ENCODE assay signal across 1 cellular context in genomic region chr17:42113293-42114069, GRCh38.
TF ChIP-seq lines count a peak whose summit lies in the region.

No MANE protein-coding gene starts in this region.

TF ChIP-seq in HCT116, 20 proteins besides CTCF, POLR2A, EP300 and RAD21 (continued from another document):
- TF ChIP-seq, protein P1, sequence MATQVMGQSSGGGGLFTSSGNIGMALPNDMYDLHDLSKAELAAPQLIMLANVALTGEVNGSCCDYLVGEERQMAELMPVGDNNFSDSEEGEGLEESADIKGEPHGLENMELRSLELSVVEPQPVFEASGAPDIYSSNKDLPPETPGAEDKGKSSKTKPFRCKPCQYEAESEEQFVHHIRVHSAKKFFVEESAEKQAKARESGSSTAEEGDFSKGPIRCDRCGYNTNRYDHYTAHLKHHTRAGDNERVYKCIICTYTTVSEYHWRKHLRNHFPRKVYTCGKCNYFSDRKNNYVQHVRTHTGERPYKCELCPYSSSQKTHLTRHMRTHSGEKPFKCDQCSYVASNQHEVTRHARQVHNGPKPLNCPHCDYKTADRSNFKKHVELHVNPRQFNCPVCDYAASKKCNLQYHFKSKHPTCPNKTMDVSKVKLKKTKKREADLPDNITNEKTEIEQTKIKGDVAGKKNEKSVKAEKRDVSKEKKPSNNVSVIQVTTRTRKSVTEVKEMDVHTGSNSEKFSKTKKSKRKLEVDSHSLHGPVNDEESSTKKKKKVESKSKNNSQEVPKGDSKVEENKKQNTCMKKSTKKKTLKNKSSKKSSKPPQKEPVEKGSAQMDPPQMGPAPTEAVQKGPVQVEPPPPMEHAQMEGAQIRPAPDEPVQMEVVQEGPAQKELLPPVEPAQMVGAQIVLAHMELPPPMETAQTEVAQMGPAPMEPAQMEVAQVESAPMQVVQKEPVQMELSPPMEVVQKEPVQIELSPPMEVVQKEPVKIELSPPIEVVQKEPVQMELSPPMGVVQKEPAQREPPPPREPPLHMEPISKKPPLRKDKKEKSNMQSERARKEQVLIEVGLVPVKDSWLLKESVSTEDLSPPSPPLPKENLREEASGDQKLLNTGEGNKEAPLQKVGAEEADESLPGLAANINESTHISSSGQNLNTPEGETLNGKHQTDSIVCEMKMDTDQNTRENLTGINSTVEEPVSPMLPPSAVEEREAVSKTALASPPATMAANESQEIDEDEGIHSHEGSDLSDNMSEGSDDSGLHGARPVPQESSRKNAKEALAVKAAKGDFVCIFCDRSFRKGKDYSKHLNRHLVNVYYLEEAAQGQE (IDR thresholded peaks at IDR 0.05; ENCODE audit: low read depth): no peak
- TF ChIP-seq EZH2phosphoT487 (IDR thresholded peaks at IDR 0.05; ENCODE audit: borderline replicate concordance) (no peak), SP1 (IDR thresholded peaks at IDR 0.05; ENCODE audit: low read depth) (no peak), ATF3 (IDR thresholded peaks at IDR 0.05) (no peak)
- TF ChIP-seq, protein P2, sequence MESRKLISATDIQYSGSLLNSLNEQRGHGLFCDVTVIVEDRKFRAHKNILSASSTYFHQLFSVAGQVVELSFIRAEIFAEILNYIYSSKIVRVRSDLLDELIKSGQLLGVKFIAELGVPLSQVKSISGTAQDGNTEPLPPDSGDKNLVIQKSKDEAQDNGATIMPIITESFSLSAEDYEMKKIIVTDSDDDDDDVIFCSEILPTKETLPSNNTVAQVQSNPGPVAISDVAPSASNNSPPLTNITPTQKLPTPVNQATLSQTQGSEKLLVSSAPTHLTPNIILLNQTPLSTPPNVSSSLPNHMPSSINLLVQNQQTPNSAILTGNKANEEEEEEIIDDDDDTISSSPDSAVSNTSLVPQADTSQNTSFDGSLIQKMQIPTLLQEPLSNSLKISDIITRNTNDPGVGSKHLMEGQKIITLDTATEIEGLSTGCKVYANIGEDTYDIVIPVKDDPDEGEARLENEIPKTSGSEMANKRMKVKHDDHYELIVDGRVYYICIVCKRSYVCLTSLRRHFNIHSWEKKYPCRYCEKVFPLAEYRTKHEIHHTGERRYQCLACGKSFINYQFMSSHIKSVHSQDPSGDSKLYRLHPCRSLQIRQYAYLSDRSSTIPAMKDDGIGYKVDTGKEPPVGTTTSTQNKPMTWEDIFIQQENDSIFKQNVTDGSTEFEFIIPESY (IDR thresholded peaks at IDR 0.05; ENCODE audit: extremely low read depth, insufficient replicate concordance, low read length): no peak
